ENCODE assay signal across 7 cellular contexts in the genomic region with DNA sequence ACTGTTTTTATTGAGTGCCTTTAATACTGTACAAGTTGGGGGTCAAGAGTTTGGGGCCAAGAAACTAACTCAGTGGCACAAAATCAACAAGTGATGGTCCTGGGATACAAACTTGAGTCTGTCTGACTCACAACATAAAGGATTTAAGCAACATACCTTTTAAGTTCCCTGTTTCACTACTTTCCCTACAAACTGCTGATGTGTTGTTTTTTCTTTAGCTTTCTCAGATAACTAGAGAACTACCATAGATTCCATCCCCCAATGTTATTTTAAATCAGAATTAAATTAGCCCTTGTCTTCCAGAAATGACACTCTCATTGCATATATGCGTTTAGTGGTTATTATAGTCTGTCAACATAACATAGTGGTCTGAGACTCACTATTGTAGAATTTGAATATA.
"Had no signal": no experiment of that assay in that cellular context is flagged by ENCODE, and none has a peak within 500 bp of the region (broad histone marks: within the 10 kb centered on the region; RNA-seq: fewer than 3 reads in every experiment).

No MANE protein-coding gene starts in this region.

- ATAC-seq: GM23338 had no signal

- H3K4me2 ChIP-seq: GM23338 had no signal

- H3K4me3 ChIP-seq: GM23338 had no signal

- FAIRE-seq: H1, H54, HTR-8/SVneo had no signal

- DNase-seq: H9, HCEC 1CT, KG1 had no signal
